19 cellular contexts compared by ENCODE assay signal in genomic region chr5:83924891-83925290, GRCh38.
A peak's percentile ranks its signal among the peaks of the same experiment; 100 is the strongest.
DNase-seq lines count a peak whose midpoint lies in the region; TF ChIP-seq lines count a peak whose summit lies in the region.
"Had no signal": no experiment of that assay in that cellular context is flagged by ENCODE, and none has a peak within 500 bp of the region (broad histone marks: within the 10 kb centered on the region; RNA-seq: fewer than 3 reads in every experiment).

No MANE protein-coding gene starts in this region.

- intact Hi-C loops in lower leg skin (cut with DNase I; ENCODE audit: low total_unique reads) = no loop called here

- H3K79me2 ChIP-seq in osteoblast (ENCODE audit: insufficient read depth, low read length) = no peaks in the 10 kb centered on the region
- H3K79me2 ChIP-seq: parathyroid adenoma had no signal

- no peaks in the 10 kb centered on the region for H4K20me1 ChIP-seq in osteoblast (ENCODE audit: insufficient read depth, low read length)

- H3K27me3 ChIP-seq in brain microvascular endothelial cell (replicated peaks) (no peaks in the 10 kb centered on the region), osteoblast (ENCODE audit: insufficient read depth, low read length) (no peaks in the 10 kb centered on the region)
- H3K27me3 ChIP-seq: gastroesophageal sphincter, right lobe of liver, testis had no signal

- H3K27ac ChIP-seq in brain microvascular endothelial cell = peak overlapping the region; percentile 83
- H3K27ac ChIP-seq in osteoblast (ENCODE audit: low read depth, low read length) = peak overlapping the region; percentile 97
- H3K27ac ChIP-seq: gastroesophageal sphincter, parathyroid adenoma, right lobe of liver, testis, VCaP had no signal

- H2AFZ ChIP-seq in osteoblast (ENCODE audit: low read length) = no peak overlapping the region
- H2AFZ ChIP-seq: parathyroid adenoma had no signal

- H3K4me2 ChIP-seq in osteoblast (ENCODE audit: insufficient read depth, low read length) = peak overlapping the region; percentile 77

- peak; percentile 63 for DNase-seq in EH (ENCODE audit: low read depth)
- DNase-seq in M059J (ENCODE audit: low read depth) = peak; percentile 57
- DNase-seq in brain microvascular endothelial cell = peak; percentile 74
- DNase-seq in osteoblast (ENCODE audit: insufficient read length, low spot score, missing footprints) = no peak
- no peak for DNase-seq in amniotic stem cell (lab: John Stamatoyannopoulos, UW)
- no peak for DNase-seq in lower leg skin (ENCODE audit: low spot score in 2 of 2)
- DNase-seq in activated effector memory CD4-positive, alpha-beta T cell treated with Interleukin-2 at 50 U/mL for 16 hours = no peak
- DNase-seq in activated CD4-positive, CD25-positive, alpha-beta regulatory T cell treated with anti-CD3 and anti-CD28 coated beads, Interleukin-2, amount 50 U/mL, for 72 hours = no peak
- DNase-seq: activated CD8-positive, alpha-beta memory T cell treated with anti-CD3 and anti-CD28 coated beads, Interleukin-2, amount 50 U/mL, for 4 hours; CD4-positive, CD25-positive, alpha-beta regulatory T cell; natural killer cell; NCI-H1436 treated with DMSO at 0.1 percent for 48 hours; NCI-H2171 treated with DMSO at 0.1 percent for 48 hours; right lobe of liver; Right ventricle myocardium superior; testis had no signal

- in situ Hi-C loops in brain microvascular endothelial cell (cut with HindIII; ENCODE audit: low pct_ligation_motif_present, low sequenced_read_pairs) = no loop called here

- H3K4me1 ChIP-seq in osteoblast (ENCODE audit: insufficient read depth, low read length) = peaks cover 55% of the 10 kb centered on the region
- H3K4me1 ChIP-seq: gastroesophageal sphincter, parathyroid adenoma, right lobe of liver, testis had no signal

- WGBS in lower leg skin, 2 donors = 83 to 86% methylated on average over 3 of the region's 3 CpGs

- TF ChIP-seq POLR2A in lower leg skin (IDR thresholded peaks at IDR 0.05) = no peak

- no peaks in the 10 kb centered on the region for H3K9me3 ChIP-seq in osteoblast (ENCODE audit: low read depth, low read length)
- H3K9me3 ChIP-seq: right lobe of liver, testis had no signal

- TF ChIP-seq CTCF in brain microvascular endothelial cell (IDR thresholded peaks at IDR 0.05; ENCODE audit: low read depth, low read length, missing control alignments) (no peak), osteoblast (IDR thresholded peaks at IDR 0.05; ENCODE audit: extremely low read depth, low read depth, low read length) (no peak), lower leg skin (IDR thresholded peaks at IDR 0.05) (no peak)

- H3K4me3 ChIP-seq in brain microvascular endothelial cell (ENCODE audit: low read depth, low read length) (no peak overlapping the region), osteoblast (ENCODE audit: insufficient read depth, low read length) (no peak overlapping the region), lower leg skin (ENCODE audit: low read depth, poor library complexity, severe bottlenecking) (no peak overlapping the region)
- H3K4me3 ChIP-seq: gastroesophageal sphincter, right lobe of liver, testis had no signal

- H3K36me3 ChIP-seq in brain microvascular endothelial cell (replicated peaks) (no peaks in the 10 kb centered on the region), osteoblast (ENCODE audit: insufficient read depth, low read length) (no peaks in the 10 kb centered on the region)
- H3K36me3 ChIP-seq: gastroesophageal sphincter, right lobe of liver had no signal

Comparison
In these comparisons a context has a peak if more than half of its experiments do, and no peak if none do; other contexts are left out.
1. DNase-seq: peak in EH (single experiment), M059J (single experiment) and brain microvascular endothelial cell (single experiment); none in osteoblast (single experiment), amniotic stem cell (single experiment), lower leg skin (0 of 2), activated effector memory CD4-positive, alpha-beta T cell treated with Interleukin-2 at 50 U/mL for 16 hours (single experiment) and activated CD4-positive, CD25-positive, alpha-beta regulatory T cell treated with anti-CD3 and anti-CD28 coated beads, Interleukin-2, amount 50 U/mL, for 72 hours (single experiment).